ENCODE assay signal across 17 cellular contexts in the genomic region with DNA sequence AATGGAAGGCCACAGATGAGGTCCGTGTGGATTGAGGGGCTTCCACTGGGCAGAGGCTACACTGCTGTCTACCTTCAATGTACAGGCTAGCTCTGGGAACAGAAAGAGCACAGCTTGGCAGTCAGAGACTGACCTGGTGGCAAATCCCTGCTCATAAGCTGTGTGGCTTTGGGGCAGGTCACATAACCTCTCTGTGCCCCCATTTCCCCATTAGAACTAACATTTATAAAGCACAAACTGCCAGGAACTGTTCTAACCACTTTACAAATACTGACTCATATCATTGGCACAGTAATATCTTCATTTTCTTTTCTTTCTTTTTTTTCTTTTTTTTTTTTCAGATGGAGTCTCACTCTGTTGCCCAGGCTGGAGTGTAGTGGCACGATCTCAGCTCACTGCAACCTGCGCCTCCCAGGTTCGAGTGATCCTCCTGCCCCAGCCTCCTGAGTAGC. TPM values are rescaled to one million over a fixed set of nuclear protein-coding genes. Genes with fewer than 3 reads are reported as not detected.
DNase-seq lines count a peak whose midpoint lies in the region; ATAC-seq lines count a peak whose summit lies in the region.
"Had no signal": no experiment of that assay in that cellular context is flagged by ENCODE, and none has a peak within 500 bp of the region (broad histone marks: within the 10 kb centered on the region; RNA-seq: fewer than 3 reads in every experiment).

No MANE protein-coding gene starts in this region.

- peak overlapping the region; percentile 68 for H3K4me3 Mint-ChIP-seq in activated naive CD8-positive, alpha-beta T cell
- no peak overlapping the region for H3K4me3 Mint-ChIP-seq in activated naive CD8-positive, alpha-beta T cell treated with anti-CD3 and anti-CD28 coated beads for 36 hours
- peak overlapping the region; percentile 88 for H3K4me3 Mint-ChIP-seq in activated T-helper 17 cell treated with anti-CD3 and anti-CD28 coated beads, Interleukin-2, amount 50 U/mL, for 72 hours

- no peaks in the 10 kb centered on the region for H3K9me3 ChIP-seq in skeletal muscle satellite cell (replicated peaks; ENCODE audit: low read length)
- H3K9me3 ChIP-seq: BLaER1 treated with 17β-estradiol and CSF1 and Interleukin-3, amounts not matched to agents 10 nM and 100 nM; colonic mucosa; HAP-1; mucosa of descending colon; psoas muscle had no signal

- H3K36me3 ChIP-seq in skeletal muscle satellite cell (ENCODE audit: insufficient read depth, low read length) = peaks cover 63% of the 10 kb centered on the region
- H3K36me3 ChIP-seq: colonic mucosa, WERI-Rb-1 had no signal

- peaks cover 41% of the 10 kb centered on the region for H3K4me1 Mint-ChIP-seq in activated naive CD8-positive, alpha-beta T cell (ENCODE audit: low read depth)
- peaks cover 47% of the 10 kb centered on the region for H3K4me1 Mint-ChIP-seq in activated naive CD8-positive, alpha-beta T cell treated with anti-CD3 and anti-CD28 coated beads for 36 hours
- H3K4me1 Mint-ChIP-seq in activated T-helper 17 cell treated with anti-CD3 and anti-CD28 coated beads, Interleukin-2, amount 50 U/mL, for 72 hours = peaks cover 27% of the 10 kb centered on the region

- H3K36me3 Mint-ChIP-seq in activated naive CD8-positive, alpha-beta T cell = peaks cover 6% of the 10 kb centered on the region
- H3K36me3 Mint-ChIP-seq in activated naive CD8-positive, alpha-beta T cell treated with anti-CD3 and anti-CD28 coated beads for 36 hours = peaks cover 37% of the 10 kb centered on the region
- peaks cover 70% of the 10 kb centered on the region for H3K36me3 Mint-ChIP-seq in activated T-helper 17 cell treated with anti-CD3 and anti-CD28 coated beads, Interleukin-2, amount 50 U/mL, for 72 hours (ENCODE audit: low read depth)
- H3K36me3 Mint-ChIP-seq: immature natural killer cell had no signal

- peak overlapping the region; percentile 96 for H3K9ac ChIP-seq in skeletal muscle satellite cell (ENCODE audit: low read depth, low read length)
- H3K9ac ChIP-seq: BLaER1 treated with 17β-estradiol and CSF1 and Interleukin-3, amounts not matched to agents 10 nM and 100 nM had no signal

- H3K27me3 ChIP-seq in skeletal muscle satellite cell (ENCODE audit: control insufficient read depth, insufficient read depth, low read length) = no peaks in the 10 kb centered on the region
- H3K27me3 ChIP-seq: colonic mucosa had no signal

- peak overlapping the region; percentile 82 for H3K4me2 ChIP-seq in skeletal muscle satellite cell (ENCODE audit: low read length)

- peak overlapping the region; percentile 50 for H3K27ac Mint-ChIP-seq in activated naive CD8-positive, alpha-beta T cell
- no peak overlapping the region for H3K27ac Mint-ChIP-seq in activated naive CD8-positive, alpha-beta T cell treated with anti-CD3 and anti-CD28 coated beads for 36 hours
- peak overlapping the region; percentile 74 for H3K27ac Mint-ChIP-seq in activated T-helper 17 cell treated with anti-CD3 and anti-CD28 coated beads, Interleukin-2, amount 50 U/mL, for 72 hours

- no peak for DNase-seq in activated naive CD8-positive, alpha-beta T cell treated with anti-CD3 and anti-CD28 coated beads for 36 hours
- no peak for DNase-seq in Ammon's horn (ENCODE audit: low spot score)
- DNase-seq: activated gamma-delta T cell; colonic mucosa; immature natural killer cell; psoas muscle; stimulated activated CD4-positive, alpha-beta T cell treated with anti-CD3 and anti-CD28 coated beads, Interleukin-4, amount 100 ng/mL, for 1 hour; stimulated activated naive CD4-positive, alpha-beta T cell treated with Interleukin-2 at 50 U/mL for 16 hours; WERI-Rb-1 had no signal

- peak overlapping the region; percentile 86 for H3K4me3 ChIP-seq in skeletal muscle satellite cell (ENCODE audit: low read length)
- H3K4me3 ChIP-seq: BLaER1 treated with 17β-estradiol and CSF1 and Interleukin-3, amounts not matched to agents 10 nM and 100 nM; colonic mucosa; HAP-1; mucosa of descending colon; psoas muscle had no signal

- H3K4me1 ChIP-seq in skeletal muscle satellite cell (ENCODE audit: control insufficient read depth, insufficient read depth, low read length) = peaks cover 65% of the 10 kb centered on the region

- ATAC-seq in activated T-helper 17 cell treated with anti-CD3 and anti-CD28 coated beads, Interleukin-2, amount 50 U/mL, for 72 hours (replicated peaks) = no peak
- no peak for ATAC-seq in GM18868 (IDR thresholded peaks at IDR 0.05; ENCODE audit: unreplicated experiment)
- ATAC-seq: mucosa of descending colon had no signal

- no peaks in the 10 kb centered on the region for H3K9me3 Mint-ChIP-seq in activated naive CD8-positive, alpha-beta T cell (ENCODE audit: low read depth)
- no peaks in the 10 kb centered on the region for H3K9me3 Mint-ChIP-seq in activated naive CD8-positive, alpha-beta T cell treated with anti-CD3 and anti-CD28 coated beads for 36 hours
- H3K9me3 Mint-ChIP-seq in activated T-helper 17 cell treated with anti-CD3 and anti-CD28 coated beads, Interleukin-2, amount 50 U/mL, for 72 hours = no peaks in the 10 kb centered on the region
- H3K9me3 Mint-ChIP-seq: IgD-negative memory B cell, immature natural killer cell had no signal

- peaks cover under 1% of the 10 kb centered on the region for H3K27me3 Mint-ChIP-seq in activated naive CD8-positive, alpha-beta T cell
- peaks cover 6% of the 10 kb centered on the region for H3K27me3 Mint-ChIP-seq in activated naive CD8-positive, alpha-beta T cell treated with anti-CD3 and anti-CD28 coated beads for 36 hours
- H3K27me3 Mint-ChIP-seq in activated T-helper 17 cell treated with anti-CD3 and anti-CD28 coated beads, Interleukin-2, amount 50 U/mL, for 72 hours = no peaks in the 10 kb centered on the region

RNA-seq across cellular contexts. Expression of a gene that starts 3.1 kb away (rescaled TPM):
- 10 to 100 TPM; 15.8 to 16.0 TPM for total RNA-seq in activated naive CD8-positive, alpha-beta T cell treated with anti-CD3 and anti-CD28 coated beads for 36 hours
- 10 to 100 TPM; 18.7 to 24.8 TPM for total RNA-seq in activated T-helper 17 cell treated with anti-CD3 and anti-CD28 coated beads, Interleukin-2, amount 50 U/mL, for 72 hours
- total RNA-seq in skeletal muscle satellite cell (2012; rRNA removed) = 65.9 and 97.2 TPM in 2 replicates

RNA-seq across cellular contexts. Expression of a gene that starts 6.6 kb away (rescaled TPM):
- 10 to 100 TPM; 78.5 to 81.3 TPM for total RNA-seq in activated naive CD8-positive, alpha-beta T cell treated with anti-CD3 and anti-CD28 coated beads for 36 hours
- total RNA-seq in activated T-helper 17 cell treated with anti-CD3 and anti-CD28 coated beads, Interleukin-2, amount 50 U/mL, for 72 hours = 10 to 100 TPM; 21.0 to 37.2 TPM
- 48.1 and 61.1 TPM in 2 replicates for total RNA-seq in skeletal muscle satellite cell (2012; rRNA removed)

RNA-seq across cellular contexts. Expression of a gene that starts 8.8 kb away (rescaled TPM):
- total RNA-seq in activated naive CD8-positive, alpha-beta T cell treated with anti-CD3 and anti-CD28 coated beads for 36 hours = 100 to 1,000 TPM; 113 to 114 TPM
- total RNA-seq in activated T-helper 17 cell treated with anti-CD3 and anti-CD28 coated beads, Interleukin-2, amount 50 U/mL, for 72 hours = 100 to 1,000 TPM in 1 of 2 donors, 10 to 100 TPM in 1; 75.8 to 102 TPM
- total RNA-seq in skeletal muscle satellite cell (2012; rRNA removed) = 173 and 237 TPM in 2 replicates

RNA-seq across cellular contexts. Expression of a gene that starts 17.4 kb away (rescaled TPM):
- 10 to 100 TPM; 39.3 to 41.5 TPM for total RNA-seq in activated naive CD8-positive, alpha-beta T cell treated with anti-CD3 and anti-CD28 coated beads for 36 hours
- total RNA-seq in activated T-helper 17 cell treated with anti-CD3 and anti-CD28 coated beads, Interleukin-2, amount 50 U/mL, for 72 hours = 10 to 100 TPM in 1 of 2 donors, 1 to 10 TPM in 1; 5.4 to 23.6 TPM
- 0.25 and 0.44 TPM in 2 replicates for total RNA-seq in skeletal muscle satellite cell (2012; rRNA removed)

RNA-seq across cellular contexts. Expression of a gene that starts 21.8 kb away (rescaled TPM):
- total RNA-seq in activated naive CD8-positive, alpha-beta T cell treated with anti-CD3 and anti-CD28 coated beads for 36 hours = 10 to 100 TPM; 16.8 to 16.9 TPM
- 10 to 100 TPM; 20.9 to 30.1 TPM for total RNA-seq in activated T-helper 17 cell treated with anti-CD3 and anti-CD28 coated beads, Interleukin-2, amount 50 U/mL, for 72 hours
- 29.7 and 48.3 TPM in 2 replicates for total RNA-seq in skeletal muscle satellite cell (2012; rRNA removed)
